34 cellular contexts compared by ENCODE assay signal in genomic region chr17:37025241-37025640, GRCh38.
DNase-seq lines count a peak whose midpoint lies in the region; ATAC-seq, FAIRE-seq and TF ChIP-seq lines count a peak whose summit lies in the region.
"Had no signal": no experiment of that assay in that cellular context is flagged by ENCODE, and none has a peak within 500 bp of the region (broad histone marks: within the 10 kb centered on the region; RNA-seq: fewer than 3 reads in every experiment).

No MANE protein-coding gene starts in this region.

- H3K9me3 ChIP-seq in CD8-positive, alpha-beta T cell (ENCODE audit: low read length) = no peaks in the 10 kb centered on the region
- H3K9me3 ChIP-seq in hepatocyte (ENCODE audit: low read depth) = no peaks in the 10 kb centered on the region
- H3K9me3 ChIP-seq: breast epithelium, MG63, SJSA1, thyroid gland, vagina had no signal

- no peak overlapping the region for H3K27ac ChIP-seq in CD8-positive, alpha-beta T cell (ENCODE audit: low read depth, low read length)
- H3K27ac ChIP-seq in VCaP (peak overlapping the region; percentile 68), hepatocyte (peak overlapping the region; percentile 49)
- H3K27ac ChIP-seq: breast epithelium, GM23248, parathyroid adenoma, SJSA1, thyroid gland, vagina had no signal

- no peak overlapping the region for H3K4me3 ChIP-seq in CD8-positive, alpha-beta T cell (ENCODE audit: low read depth, low read length)
- H3K4me3 ChIP-seq in hepatocyte = no peak overlapping the region
- H3K4me3 ChIP-seq: breast epithelium, GM23248, MG63, SJSA1, smooth muscle cell, thyroid gland, vagina had no signal

- TF ChIP-seq CTCF in CD8-positive, alpha-beta T cell (IDR thresholded peaks at IDR 0.05) = no peak
- TF ChIP-seq CTCF in VCaP (conservative IDR thresholded peaks at IDR 0.05) = no peak
- TF ChIP-seq CTCF in hepatocyte (IDR thresholded peaks at IDR 0.05; ENCODE audit: poor library complexity) = no peak

- no peaks in the 10 kb centered on the region for H3K27me3 Mint-ChIP-seq in activated CD4-positive, alpha-beta T cell treated with anti-CD3 and anti-CD28 coated beads, Interleukin-2, amount 10 ng/mL, durations not matched to agents 7 days and 5 days
- no peaks in the 10 kb centered on the region for H3K27me3 Mint-ChIP-seq in CD8-positive, alpha-beta T cell (ENCODE audit: low read depth)
- H3K27me3 Mint-ChIP-seq: T-cell had no signal

- ATAC-seq in CD8-positive, alpha-beta T cell = no peak
- ATAC-seq in HG02623 (IDR thresholded peaks at IDR 0.05; ENCODE audit: unreplicated experiment) = no peak
- ATAC-seq: right cardiac atrium, T-cell had no signal

- peaks cover 27% of the 10 kb centered on the region for H3K4me1 Mint-ChIP-seq in activated CD4-positive, alpha-beta T cell treated with anti-CD3 and anti-CD28 coated beads, Interleukin-2, amount 10 ng/mL, durations not matched to agents 7 days and 5 days
- peaks cover 12% of the 10 kb centered on the region for H3K4me1 Mint-ChIP-seq in CD8-positive, alpha-beta T cell (ENCODE audit: low read depth)

- no peaks in the 10 kb centered on the region for H3K9me3 Mint-ChIP-seq in activated CD4-positive, alpha-beta T cell treated with anti-CD3 and anti-CD28 coated beads, Interleukin-2, amount 10 ng/mL, durations not matched to agents 7 days and 5 days
- H3K9me3 Mint-ChIP-seq in CD8-positive, alpha-beta T cell = no peaks in the 10 kb centered on the region
- H3K9me3 Mint-ChIP-seq: activated naive CD4-positive, alpha-beta T cell treated with anti-CD3 and anti-CD28 coated beads for 36 hours; immature natural killer cell; T-cell had no signal

- no peaks in the 10 kb centered on the region for H3K4me1 ChIP-seq in CD8-positive, alpha-beta T cell (ENCODE audit: insufficient read depth, low read length)
- H3K4me1 ChIP-seq in hepatocyte (ENCODE audit: insufficient read depth) = peaks cover 17% of the 10 kb centered on the region
- H3K4me1 ChIP-seq: breast epithelium, SJSA1, thyroid gland, vagina had no signal

- H3K36me3 Mint-ChIP-seq in activated CD4-positive, alpha-beta T cell treated with anti-CD3 and anti-CD28 coated beads, Interleukin-2, amount 10 ng/mL, durations not matched to agents 7 days and 5 days (ENCODE audit: low read depth) = peaks cover 25% of the 10 kb centered on the region
- H3K36me3 Mint-ChIP-seq in CD8-positive, alpha-beta T cell = peaks cover 54% of the 10 kb centered on the region

- FAIRE-seq in HTR-8/SVneo (lab: Jason Lieb, UNC) = no peak
- FAIRE-seq: A204.1, colon, GM18507 had no signal

- H4K20me1 ChIP-seq in hepatocyte (ENCODE audit: insufficient read depth, poor library complexity, severe bottlenecking) = no peaks in the 10 kb centered on the region

- DNase-seq in activated CD4-positive, alpha-beta T cell treated with anti-CD3 and anti-CD28 coated beads, Interleukin-2, amount 10 ng/mL, durations not matched to agents 7 days and 5 days = no peak
- DNase-seq in activated CD4-positive, alpha-beta T cell treated with anti-CD3 and anti-CD28 coated beads for 1 hour = no peak
- DNase-seq in CD8-positive, alpha-beta T cell = no peak
- DNase-seq in hepatocyte (ENCODE audit: low spot score) (peak; percentile 31), HTR-8/SVneo (ENCODE audit: insufficient read length, low spot score) (no peak)
- DNase-seq in stimulated activated CD4-positive, alpha-beta T cell treated with anti-CD3 and anti-CD28 coated beads, Interleukin-12 subunit alpha, Interleukin-12 subunit beta, amount 100 ng/mL, for 4 hours = no peak
- DNase-seq: activated CD8-positive, alpha-beta memory T cell treated with anti-CD3 and anti-CD28 coated beads for 24 hours; activated naive CD4-positive, alpha-beta T cell treated with anti-CD3 and anti-CD28 coated beads for 36 hours; activated T-cell treated with anti-CD3 and anti-CD28 coated beads, Interleukin-2, amount 50 U/mL, for 48 hours; amygdala; DMS 273 treated with DMSO at 0.1 percent for 48 hours; GM23248; immature natural killer cell; KG1; mesenchymal stem cell; MG63; NCI-H1105; NCI-H187; NCI-H446 treated with DMSO at 0.1 percent for 48 hours; NCI-H774; right cardiac atrium; stimulated activated CD4-positive, alpha-beta T cell treated with anti-CD3 and anti-CD28 coated beads, Interleukin-1b, Interleukin-23, amount 100 ng/mL, for 48 hours; T-cell; thyroid gland had no signal

- CTCF ChIA-PET in activated CD4-positive, alpha-beta T cell treated with anti-CD3 and anti-CD28 coated beads, Interleukin-2, amount 10 ng/mL, durations not matched to agents 7 days and 5 days (lab: Charles Lee) = no interaction called here
- CTCF ChIA-PET in CD8-positive, alpha-beta T cell (lab: Charles Lee) = no interaction called here

- peak overlapping the region; percentile 1 for H3K4me2 ChIP-seq in hepatocyte
- H3K4me2 ChIP-seq: smooth muscle cell had no signal

- peak overlapping the region; percentile 5 for H3K4me3 Mint-ChIP-seq in activated CD4-positive, alpha-beta T cell treated with anti-CD3 and anti-CD28 coated beads, Interleukin-2, amount 10 ng/mL, durations not matched to agents 7 days and 5 days
- no peak overlapping the region for H3K4me3 Mint-ChIP-seq in CD8-positive, alpha-beta T cell
- H3K4me3 Mint-ChIP-seq: activated naive CD4-positive, alpha-beta T cell treated with anti-CD3 and anti-CD28 coated beads for 36 hours; immature natural killer cell; T-cell had no signal

- 41% methylated on average over 8 of the region's 8 CpGs for WGBS in hepatocyte (ENCODE audit: low lambda C conversion rate, missing lambda C conversion rate)

- no peaks in the 10 kb centered on the region for H3K9me2 ChIP-seq in hepatocyte (replicated peaks; ENCODE audit: insufficient read depth)

- no peaks in the 10 kb centered on the region for H3K79me2 ChIP-seq in hepatocyte
- H3K79me2 ChIP-seq: parathyroid adenoma had no signal

- H3K27ac Mint-ChIP-seq in activated CD4-positive, alpha-beta T cell treated with anti-CD3 and anti-CD28 coated beads, Interleukin-2, amount 10 ng/mL, durations not matched to agents 7 days and 5 days = no peak overlapping the region
- peak overlapping the region; percentile 3 for H3K27ac Mint-ChIP-seq in CD8-positive, alpha-beta T cell
- H3K27ac Mint-ChIP-seq: activated naive CD4-positive, alpha-beta T cell treated with anti-CD3 and anti-CD28 coated beads for 36 hours had no signal

- intact Hi-C loops in CD8-positive, alpha-beta T cell (cut with DNase I, micrococcal nuclease) = loop anchor here in 1 of 2 experiments (1.0 kb wide), 1 partner anchor 24 kb away; no protein-coding TSS in a partner anchor

- H3K36me3 ChIP-seq in CD8-positive, alpha-beta T cell (ENCODE audit: insufficient read depth, low read length) = peaks cover 5% of the 10 kb centered on the region
- no peaks in the 10 kb centered on the region for H3K36me3 ChIP-seq in hepatocyte (replicated peaks; ENCODE audit: insufficient read depth, low read depth)
- H3K36me3 ChIP-seq: breast epithelium, vagina had no signal

- no peaks in the 10 kb centered on the region for H3K27me3 ChIP-seq in CD8-positive, alpha-beta T cell (ENCODE audit: insufficient read depth, low read length)
- H3K27me3 ChIP-seq in hepatocyte = no peaks in the 10 kb centered on the region
- H3K27me3 ChIP-seq: breast epithelium, MG63, SJSA1, thyroid gland, vagina had no signal

- no peak overlapping the region for H2AFZ ChIP-seq in hepatocyte
- H2AFZ ChIP-seq: GM23248, parathyroid adenoma had no signal

- POLR2A ChIA-PET in activated CD4-positive, alpha-beta T cell treated with anti-CD3 and anti-CD28 coated beads, Interleukin-2, amount 10 ng/mL, durations not matched to agents 7 days and 5 days (lab: Charles Lee) = no interaction called here
- POLR2A ChIA-PET in CD8-positive, alpha-beta T cell (lab: Charles Lee) = interaction anchor here (0.6 kb wide), 1 partner anchor 636 kb away, joined by 3 read pairs; no protein-coding TSS in a partner anchor
